In the genomic region with DNA sequence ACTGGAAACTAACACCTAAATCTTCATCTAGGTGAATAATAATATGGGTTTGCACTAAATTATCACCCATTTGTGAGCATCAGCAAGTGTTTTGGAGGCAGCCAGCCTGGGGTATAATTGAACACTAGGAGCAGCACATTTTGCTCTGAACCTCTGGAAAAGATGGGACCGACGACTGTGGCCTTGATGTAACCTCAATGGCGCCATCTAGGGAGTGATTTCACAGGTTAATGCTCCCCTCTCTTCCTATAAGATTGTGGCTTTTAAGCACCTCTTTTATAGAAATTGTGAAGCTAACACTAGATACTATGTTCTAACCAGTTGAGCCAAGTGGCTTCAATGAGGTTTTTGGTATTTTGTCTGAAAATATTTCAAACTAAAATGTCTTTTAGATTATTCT, we compare ENCODE assay signal across 9 cellular contexts.
DNase-seq lines count a peak whose midpoint lies in the region; ATAC-seq and TF ChIP-seq lines count a peak whose summit lies in the region.
"Had no signal": no experiment of that assay in that cellular context is flagged by ENCODE, and none has a peak within 500 bp of the region (broad histone marks: within the 10 kb centered on the region; RNA-seq: fewer than 3 reads in every experiment).

No MANE protein-coding gene starts in this region.

- no peaks in the 10 kb centered on the region for H3K27me3 ChIP-seq in BE2C
- no peaks in the 10 kb centered on the region for H3K27me3 ChIP-seq in CD8-positive, alpha-beta memory T cell (ENCODE audit: insufficient read depth, low read length, poor library complexity, severe bottlenecking)

- H3K4me3 Mint-ChIP-seq in CD8-positive, alpha-beta memory T cell, result no peak overlapping the region

- H3K9me3 Mint-ChIP-seq in activated naive CD4-positive, alpha-beta T cell treated with anti-CD3 and anti-CD28 coated beads, Interleukin-2, amount 50 U/mL, for 72 hours, result no peaks in the 10 kb centered on the region
- H3K9me3 Mint-ChIP-seq in CD8-positive, alpha-beta memory T cell, result peaks cover 0 to 8% (median 6%) of the 10 kb centered on the region in 5 donors

- POLR2A ChIA-PET in HEK293T (lab: Yijun Ruan, JAX), result no interaction called here
- POLR2A ChIA-PET in CD8-positive, alpha-beta memory T cell (lab: Charles Lee), result no interaction called here

- H3K4me3 ChIP-seq in BE2C (ENCODE audit: low read depth, low read length) (no peak overlapping the region), epithelial cell of esophagus (ENCODE audit: low read length) (no peak overlapping the region)
- H3K4me3 ChIP-seq in CD8-positive, alpha-beta memory T cell (ENCODE audit: low read length), result no peak overlapping the region

- no peak overlapping the region for H3K27ac Mint-ChIP-seq in activated naive CD4-positive, alpha-beta T cell treated with anti-CD3 and anti-CD28 coated beads, Interleukin-2, amount 50 U/mL, for 72 hours
- H3K27ac Mint-ChIP-seq in CD8-positive, alpha-beta memory T cell, result no peak overlapping the region

- H3K36me3 Mint-ChIP-seq in activated naive CD4-positive, alpha-beta T cell treated with anti-CD3 and anti-CD28 coated beads, Interleukin-2, amount 50 U/mL, for 72 hours, result no peaks in the 10 kb centered on the region
- no peaks in the 10 kb centered on the region for H3K36me3 Mint-ChIP-seq in CD8-positive, alpha-beta memory T cell

- ATAC-seq in activated naive CD4-positive, alpha-beta T cell treated with anti-CD3 and anti-CD28 coated beads, Interleukin-2, amount 50 U/mL, for 72 hours, result no peak

- H3K9me3 ChIP-seq in BE2C, result no peaks in the 10 kb centered on the region
- H3K9me3 ChIP-seq in CD8-positive, alpha-beta memory T cell (ENCODE audit: low read length), result no peaks in the 10 kb centered on the region

- H3K36me3 ChIP-seq in BE2C, result no peaks in the 10 kb centered on the region
- no peaks in the 10 kb centered on the region for H3K36me3 ChIP-seq in CD8-positive, alpha-beta memory T cell (ENCODE audit: insufficient read depth, low read length)

- CTCF ChIA-PET in HEK293T (lab: Yijun Ruan, JAX), result interaction anchor here (0.8 kb wide), 1 partner anchor 639 kb away, joined by 3 read pairs; no protein-coding TSS in a partner anchor
- CTCF ChIA-PET in CD8-positive, alpha-beta memory T cell (lab: Charles Lee), result no interaction called here

- H3K27ac ChIP-seq in CD8-positive, alpha-beta memory T cell (ENCODE audit: low read depth, low read length), result no peak overlapping the region

- TF ChIP-seq CTCF in BE2C (IDR thresholded peaks at IDR 0.05; ENCODE audit: low read depth, low read length), result peak; percentile 65
- TF ChIP-seq CTCF in epithelial cell of esophagus (IDR thresholded peaks at IDR 0.05; ENCODE audit: insufficient read depth, low read depth, low read length, missing control alignments), result no peak

- H3K4me1 Mint-ChIP-seq in CD8-positive, alpha-beta memory T cell, result no peaks in the 10 kb centered on the region

- H3K27me3 Mint-ChIP-seq in CD8-positive, alpha-beta memory T cell, result no peaks in the 10 kb centered on the region

- DNase-seq in BE2C (peak; percentile 62), HEK293T (ENCODE audit: extremely low spot score) (peak; percentile 46), NCI-H345 treated with DMSO at 0.1 percent for 48 hours (lab: John Stamatoyannopoulos, UW; ENCODE audit: unreplicated experiment) (peak; percentile 80), epithelial cell of esophagus (ENCODE audit: low read depth) (peak; percentile 10), GM19238 (ENCODE audit: insufficient read length, low spot score) (no peak)
- no peak for DNase-seq in activated naive CD4-positive, alpha-beta T cell treated with anti-CD3 and anti-CD28 coated beads, Interleukin-2, amount 50 U/mL, for 72 hours (ENCODE audit: low spot score in 2 of 2)
- no peak for DNase-seq in stimulated activated CD4-positive, alpha-beta T cell treated with anti-CD3 and anti-CD28 coated beads, Interleukin-4, amount 100 ng/mL, for 24 hours
- no peak for DNase-seq in CD8-positive, alpha-beta memory T cell
- DNase-seq: activated gamma-delta T cell had no signal

- H3K4me1 ChIP-seq in BE2C, result no peaks in the 10 kb centered on the region
- no peaks in the 10 kb centered on the region for H3K4me1 ChIP-seq in CD8-positive, alpha-beta memory T cell (ENCODE audit: insufficient read depth, low read length)

TF ChIP-seq in HEK293T, 16 proteins besides CTCF, POLR2A, EP300 and RAD21:
- TF ChIP-seq FOXM1 (IDR thresholded peaks at IDR 0.05; ENCODE audit: borderline replicate concordance) (no peak), ARNT (IDR thresholded peaks at IDR 0.05) (no peak), LEF1 (IDR thresholded peaks at IDR 0.05; ENCODE audit: borderline replicate concordance) (no peak), NFRKB (IDR thresholded peaks at IDR 0.05) (no peak), L3MBTL2 (conservative IDR thresholded peaks at IDR 0.05) (no peak), ZNF384 (IDR thresholded peaks at IDR 0.05) (no peak), SP1 (IDR thresholded peaks at IDR 0.05) (no peak), SUZ12 (IDR thresholded peaks at IDR 0.05) (no peak), ELF4 (IDR thresholded peaks at IDR 0.05) (no peak), HDGF (IDR thresholded peaks at IDR 0.05; ENCODE audit: borderline replicate concordance) (no peak), FOXK2 (IDR thresholded peaks at IDR 0.05) (no peak), BHLHE40 (IDR thresholded peaks at IDR 0.05; ENCODE audit: borderline replicate concordance) (no peak), TARDBP (IDR thresholded peaks at IDR 0.05) (no peak), FOXA1 (IDR thresholded peaks at IDR 0.05) (no peak), CTBP1 (IDR thresholded peaks at IDR 0.05; ENCODE audit: borderline replicate concordance) (no peak)
- TF ChIP-seq, protein P1, sequence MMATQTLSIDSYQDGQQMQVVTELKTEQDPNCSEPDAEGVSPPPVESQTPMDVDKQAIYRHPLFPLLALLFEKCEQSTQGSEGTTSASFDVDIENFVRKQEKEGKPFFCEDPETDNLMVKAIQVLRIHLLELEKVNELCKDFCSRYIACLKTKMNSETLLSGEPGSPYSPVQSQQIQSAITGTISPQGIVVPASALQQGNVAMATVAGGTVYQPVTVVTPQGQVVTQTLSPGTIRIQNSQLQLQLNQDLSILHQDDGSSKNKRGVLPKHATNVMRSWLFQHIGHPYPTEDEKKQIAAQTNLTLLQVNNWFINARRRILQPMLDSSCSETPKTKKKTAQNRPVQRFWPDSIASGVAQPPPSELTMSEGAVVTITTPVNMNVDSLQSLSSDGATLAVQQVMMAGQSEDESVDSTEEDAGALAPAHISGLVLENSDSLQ (IDR thresholded peaks at IDR 0.05), result no peak

Comparison
In these comparisons a context has a peak if more than half of its experiments do, and no peak if none do; other contexts are left out.
1. DNase-seq: peak in BE2C (single experiment), HEK293T (single experiment), NCI-H345 treated with DMSO at 0.1 percent for 48 hours (single experiment) and epithelial cell of esophagus (single experiment); none in GM19238 (single experiment), activated naive CD4-positive, alpha-beta T cell treated with anti-CD3 and anti-CD28 coated beads, Interleukin-2, amount 50 U/mL, for 72 hours (0 of 2), stimulated activated CD4-positive, alpha-beta T cell treated with anti-CD3 and anti-CD28 coated beads, Interleukin-4, amount 100 ng/mL, for 24 hours (single experiment) and CD8-positive, alpha-beta memory T cell (0 of 5).